ENCODE assay signal across 1 cellular context in genomic region chr2:227407601-227408089, GRCh38.
A peak's percentile ranks its signal among the peaks of the same experiment; 100 is the strongest.
TF ChIP-seq lines count a peak whose summit lies in the region.

No MANE protein-coding gene starts in this region.

TF ChIP-seq in GM12878, 131 proteins besides CTCF, POLR2A, EP300 and RAD21:
- TF ChIP-seq NR2F1 (conservative IDR thresholded peaks at IDR 0.05) (peak; percentile 50), IKZF1 (conservative IDR thresholded peaks at IDR 0.05) (0 out of 2 replicates have a peak, but pooled peaks have one; percentile 13), MLLT1 (IDR thresholded peaks at IDR 0.05) (0 out of 2 replicates have a peak, but pooled peaks have one; percentile 14), RUNX3 (IDR thresholded peaks at IDR 0.05; ENCODE audit: low read length) (no peak)
